In the genomic region with DNA sequence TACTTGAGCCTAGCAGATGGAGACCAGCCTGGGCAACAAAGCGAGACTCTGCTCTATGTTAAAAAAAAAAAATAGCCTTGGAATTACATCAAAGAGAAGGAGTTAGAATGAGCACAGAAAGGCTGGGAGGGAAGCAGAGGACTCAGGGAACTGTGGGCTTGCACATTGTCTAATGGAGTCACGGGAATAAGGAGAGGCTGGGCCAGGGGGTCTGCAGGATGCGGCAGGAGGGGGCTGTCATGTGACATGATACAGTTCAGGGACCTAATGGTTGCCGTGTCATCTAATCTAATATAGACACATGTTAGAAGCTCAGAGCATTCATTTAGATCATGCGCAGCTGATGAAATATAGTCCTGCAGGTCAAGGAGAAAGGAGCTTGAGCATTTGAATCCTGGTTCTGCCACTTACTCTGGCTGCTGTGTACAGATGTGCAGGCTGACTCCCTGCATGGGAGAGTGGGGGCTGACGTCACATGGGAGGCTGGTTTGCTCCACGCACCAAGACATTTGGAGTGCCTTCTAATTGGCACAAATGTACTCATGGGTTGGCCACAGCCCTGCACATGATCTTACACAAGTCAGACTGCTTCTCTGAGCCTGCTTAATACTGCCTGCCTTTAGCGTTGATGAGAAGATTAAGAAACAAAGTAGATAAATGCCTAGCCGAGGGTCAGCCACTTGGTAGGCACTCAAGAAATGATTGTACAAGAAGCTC, we compare ENCODE assay signal across 9 cellular contexts. TPM values are rescaled to one million over a fixed set of nuclear protein-coding genes. Genes with fewer than 3 reads are reported as not detected.
DNase-seq lines count a peak whose midpoint lies in the region; ATAC-seq and TF ChIP-seq lines count a peak whose summit lies in the region.
"Had no signal": no experiment of that assay in that cellular context is flagged by ENCODE, and none has a peak within 500 bp of the region (broad histone marks: within the 10 kb centered on the region; RNA-seq: fewer than 3 reads in every experiment).

No MANE protein-coding gene starts in this region.

- H3K4me3 ChIP-seq in fibroblast of mammary gland (ENCODE audit: control insufficient read depth, low read depth, low read length): no peak overlapping the region

- ATAC-seq in WTC11: no peak

- TF ChIP-seq CTCF in WTC11 (IDR thresholded peaks at IDR 0.05): no peak
- TF ChIP-seq CTCF in fibroblast of mammary gland (conservative IDR thresholded peaks at IDR 0.05; ENCODE audit: control insufficient read depth, insufficient read depth, low read depth, low read length): no peak

- H3K4me3 Mint-ChIP-seq in WTC11: no peak overlapping the region

- H3K27me3 Mint-ChIP-seq in WTC11 (ENCODE audit: low read depth): peaks cover 33% of the 10 kb centered on the region

- H3K27ac Mint-ChIP-seq in WTC11: peak overlapping the region; percentile 14; the same call in 1 of the 2 replicates

- H3K36me3 Mint-ChIP-seq in WTC11: peaks cover 3% of the 10 kb centered on the region

- peaks cover 9% of the 10 kb centered on the region for H3K9me3 Mint-ChIP-seq in WTC11

- peaks cover 29% of the 10 kb centered on the region for H3K4me1 Mint-ChIP-seq in WTC11

- DNase-seq in activated naive CD4-positive, alpha-beta T cell treated with Interleukin-2 at 50 U/mL for 16 hours: peak; percentile 41
- no peak for DNase-seq in activated naive CD4-positive, alpha-beta T cell (lab: John Stamatoyannopoulos, UW)
- DNase-seq in WTC11 (ENCODE audit: low spot score): no peak
- DNase-seq in fibroblast of mammary gland (ENCODE audit: low read depth): peak; percentile 82
- DNase-seq in stimulated activated CD4-positive, alpha-beta T cell treated with anti-CD3 and anti-CD28 coated beads, TNF-alpha, amount 100 ng/mL, for 48 hours (ENCODE audit: low read depth in 3 of 3): peak in 2 of 3 donors; percentile 22 to 34
- DNase-seq in NCI-H774 (lab: John Stamatoyannopoulos, UW): no peak
- DNase-seq in NCI-H446 (lab: John Stamatoyannopoulos, UW): no peak
- DNase-seq in NCI-H1694 (lab: John Stamatoyannopoulos, UW): no peak

- CTCF ChIA-PET in WTC11 (lab: Charles Lee): interaction anchor here (0.6 to 2.4 kb wide), 6 partner anchors 13 to 151 kb away, joined by 3 to 13 read pairs (median 4); no protein-coding TSS in a partner anchor

- POLR2A ChIA-PET in WTC11 (lab: Charles Lee): interaction anchor here (1.2 kb wide), 1 partner anchor 79 kb away, joined by 3 read pairs; no protein-coding TSS in a partner anchor

TF ChIP-seq in WTC11, 78 proteins besides CTCF, POLR2A, EP300 and RAD21 (continues in another document):
- TF ChIP-seq, protein P1, sequence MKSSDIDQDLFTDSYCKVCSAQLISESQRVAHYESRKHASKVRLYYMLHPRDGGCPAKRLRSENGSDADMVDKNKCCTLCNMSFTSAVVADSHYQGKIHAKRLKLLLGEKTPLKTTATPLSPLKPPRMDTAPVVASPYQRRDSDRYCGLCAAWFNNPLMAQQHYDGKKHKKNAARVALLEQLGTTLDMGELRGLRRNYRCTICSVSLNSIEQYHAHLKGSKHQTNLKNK (CRISPR knock-in tag; IDR thresholded peaks at IDR 0.05): no peak
- TF ChIP-seq TEAD1 (CRISPR knock-in tag; IDR thresholded peaks at IDR 0.05) (no peak), GTF2I (CRISPR knock-in tag; conservative IDR thresholded peaks at IDR 0.05) (no peak), SP1 (CRISPR knock-in tag; conservative IDR thresholded peaks at IDR 0.05) (no peak), NR3C1 (CRISPR knock-in tag; conservative IDR thresholded peaks at IDR 0.05; ENCODE audit: low read depth) (no peak), ZNF423 (CRISPR knock-in tag; IDR thresholded peaks at IDR 0.05) (no peak), FOXK1 (CRISPR knock-in tag; IDR thresholded peaks at IDR 0.05) (no peak), ZNF671 (CRISPR knock-in tag; IDR thresholded peaks at IDR 0.05) (no peak), ZNF121 (CRISPR knock-in tag; IDR thresholded peaks at IDR 0.05) (no peak), MYBL2 (CRISPR knock-in tag; IDR thresholded peaks at IDR 0.05) (no peak)
- TF ChIP-seq, protein P2, sequence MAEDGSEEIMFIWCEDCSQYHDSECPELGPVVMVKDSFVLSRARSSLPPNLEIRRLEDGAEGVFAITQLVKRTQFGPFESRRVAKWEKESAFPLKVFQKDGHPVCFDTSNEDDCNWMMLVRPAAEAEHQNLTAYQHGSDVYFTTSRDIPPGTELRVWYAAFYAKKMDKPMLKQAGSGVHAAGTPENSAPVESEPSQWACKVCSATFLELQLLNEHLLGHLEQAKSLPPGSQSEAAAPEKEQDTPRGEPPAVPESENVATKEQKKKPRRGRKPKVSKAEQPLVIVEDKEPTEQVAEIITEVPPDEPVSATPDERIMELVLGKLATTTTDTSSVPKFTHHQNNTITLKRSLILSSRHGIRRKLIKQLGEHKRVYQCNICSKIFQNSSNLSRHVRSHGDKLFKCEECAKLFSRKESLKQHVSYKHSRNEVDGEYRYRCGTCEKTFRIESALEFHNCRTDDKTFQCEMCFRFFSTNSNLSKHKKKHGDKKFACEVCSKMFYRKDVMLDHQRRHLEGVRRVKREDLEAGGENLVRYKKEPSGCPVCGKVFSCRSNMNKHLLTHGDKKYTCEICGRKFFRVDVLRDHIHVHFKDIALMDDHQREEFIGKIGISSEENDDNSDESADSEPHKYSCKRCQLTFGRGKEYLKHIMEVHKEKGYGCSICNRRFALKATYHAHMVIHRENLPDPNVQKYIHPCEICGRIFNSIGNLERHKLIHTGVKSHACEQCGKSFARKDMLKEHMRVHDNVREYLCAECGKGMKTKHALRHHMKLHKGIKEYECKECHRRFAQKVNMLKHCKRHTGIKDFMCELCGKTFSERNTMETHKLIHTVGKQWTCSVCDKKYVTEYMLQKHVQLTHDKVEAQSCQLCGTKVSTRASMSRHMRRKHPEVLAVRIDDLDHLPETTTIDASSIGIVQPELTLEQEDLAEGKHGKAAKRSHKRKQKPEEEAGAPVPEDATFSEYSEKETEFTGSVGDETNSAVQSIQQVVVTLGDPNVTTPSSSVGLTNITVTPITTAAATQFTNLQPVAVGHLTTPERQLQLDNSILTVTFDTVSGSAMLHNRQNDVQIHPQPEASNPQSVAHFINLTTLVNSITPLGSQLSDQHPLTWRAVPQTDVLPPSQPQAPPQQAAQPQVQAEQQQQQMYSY (CRISPR knock-in tag; IDR thresholded peaks at IDR 0.05): no peak
- TF ChIP-seq, protein P3, sequence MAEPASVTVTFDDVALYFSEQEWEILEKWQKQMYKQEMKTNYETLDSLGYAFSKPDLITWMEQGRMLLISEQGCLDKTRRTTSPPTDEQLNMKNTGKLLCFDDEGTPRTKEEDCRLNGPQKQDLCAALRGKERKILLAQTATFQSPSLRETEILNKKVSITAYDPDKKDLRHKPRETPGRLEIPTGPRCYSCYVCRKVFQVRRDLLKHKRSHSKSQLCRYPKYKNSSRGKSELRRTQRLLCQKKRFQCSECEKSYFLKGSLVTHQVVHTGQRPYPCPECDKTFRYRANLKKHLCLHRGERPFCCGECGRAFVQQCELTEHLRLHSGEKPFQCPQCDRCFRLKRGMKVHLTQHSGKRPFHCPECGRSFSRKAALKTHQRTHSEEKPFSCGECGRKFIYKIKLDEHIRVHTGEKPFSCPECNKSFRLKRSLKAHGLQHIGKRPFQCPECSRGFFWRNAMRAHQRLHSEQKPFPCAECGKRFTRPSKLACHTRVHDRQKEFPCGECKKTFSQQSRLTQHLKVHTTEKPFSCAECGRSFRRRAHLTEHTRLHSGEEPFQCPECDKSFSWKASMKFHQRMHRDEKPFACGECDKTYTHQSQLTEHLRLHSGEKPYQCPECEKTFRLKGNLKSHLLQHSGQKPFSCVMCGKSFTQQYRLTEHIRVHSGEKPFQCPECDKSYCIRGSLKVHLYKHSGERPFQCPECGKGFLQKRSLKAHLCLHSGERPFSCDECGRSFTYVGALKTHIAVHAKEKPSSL (CRISPR knock-in tag; conservative IDR thresholded peaks at IDR 0.05): no peak
- TF ChIP-seq, protein P4, sequence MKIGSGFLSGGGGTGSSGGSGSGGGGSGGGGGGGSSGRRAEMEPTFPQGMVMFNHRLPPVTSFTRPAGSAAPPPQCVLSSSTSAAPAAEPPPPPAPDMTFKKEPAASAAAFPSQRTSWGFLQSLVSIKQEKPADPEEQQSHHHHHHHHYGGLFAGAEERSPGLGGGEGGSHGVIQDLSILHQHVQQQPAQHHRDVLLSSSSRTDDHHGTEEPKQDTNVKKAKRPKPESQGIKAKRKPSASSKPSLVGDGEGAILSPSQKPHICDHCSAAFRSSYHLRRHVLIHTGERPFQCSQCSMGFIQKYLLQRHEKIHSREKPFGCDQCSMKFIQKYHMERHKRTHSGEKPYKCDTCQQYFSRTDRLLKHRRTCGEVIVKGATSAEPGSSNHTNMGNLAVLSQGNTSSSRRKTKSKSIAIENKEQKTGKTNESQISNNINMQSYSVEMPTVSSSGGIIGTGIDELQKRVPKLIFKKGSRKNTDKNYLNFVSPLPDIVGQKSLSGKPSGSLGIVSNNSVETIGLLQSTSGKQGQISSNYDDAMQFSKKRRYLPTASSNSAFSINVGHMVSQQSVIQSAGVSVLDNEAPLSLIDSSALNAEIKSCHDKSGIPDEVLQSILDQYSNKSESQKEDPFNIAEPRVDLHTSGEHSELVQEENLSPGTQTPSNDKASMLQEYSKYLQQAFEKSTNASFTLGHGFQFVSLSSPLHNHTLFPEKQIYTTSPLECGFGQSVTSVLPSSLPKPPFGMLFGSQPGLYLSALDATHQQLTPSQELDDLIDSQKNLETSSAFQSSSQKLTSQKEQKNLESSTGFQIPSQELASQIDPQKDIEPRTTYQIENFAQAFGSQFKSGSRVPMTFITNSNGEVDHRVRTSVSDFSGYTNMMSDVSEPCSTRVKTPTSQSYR (CRISPR knock-in tag; IDR thresholded peaks at IDR 0.05): no peak
- TF ChIP-seq, protein P5, sequence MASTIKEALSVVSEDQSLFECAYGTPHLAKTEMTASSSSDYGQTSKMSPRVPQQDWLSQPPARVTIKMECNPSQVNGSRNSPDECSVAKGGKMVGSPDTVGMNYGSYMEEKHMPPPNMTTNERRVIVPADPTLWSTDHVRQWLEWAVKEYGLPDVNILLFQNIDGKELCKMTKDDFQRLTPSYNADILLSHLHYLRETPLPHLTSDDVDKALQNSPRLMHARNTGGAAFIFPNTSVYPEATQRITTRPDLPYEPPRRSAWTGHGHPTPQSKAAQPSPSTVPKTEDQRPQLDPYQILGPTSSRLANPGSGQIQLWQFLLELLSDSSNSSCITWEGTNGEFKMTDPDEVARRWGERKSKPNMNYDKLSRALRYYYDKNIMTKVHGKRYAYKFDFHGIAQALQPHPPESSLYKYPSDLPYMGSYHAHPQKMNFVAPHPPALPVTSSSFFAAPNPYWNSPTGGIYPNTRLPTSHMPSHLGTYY (CRISPR knock-in tag; IDR thresholded peaks at IDR 0.05): no peak

RNA-seq across cellular contexts. Expression of a gene that starts 32.7 kb away (rescaled TPM):
- not detected in 3 replicates for total RNA-seq in WTC11 (2021)
- total RNA-seq: T-helper 2 cell treated with Interferon-gamma antibody and Interleukin-4, amounts not matched to agents 100 ng/mL and 5 ng/mL, for 36 hours had no signal

RNA-seq across cellular contexts. Expression of a gene that starts 57.8 kb away (rescaled TPM):
- total RNA-seq in WTC11 (2021): 129 to 136 TPM (median 133 TPM) in 3 replicates

Comparison
In these comparisons a context has a peak if more than half of its experiments do, and no peak if none do; other contexts are left out.
1. DNase-seq: peak in activated naive CD4-positive, alpha-beta T cell treated with Interleukin-2 at 50 U/mL for 16 hours (single experiment), fibroblast of mammary gland (single experiment) and stimulated activated CD4-positive, alpha-beta T cell treated with anti-CD3 and anti-CD28 coated beads, TNF-alpha, amount 100 ng/mL, for 48 hours (2 of 3); none in activated naive CD4-positive, alpha-beta T cell (0 of 4), WTC11 (single experiment), NCI-H774 (single experiment), NCI-H446 (0 of 2) and NCI-H1694 (single experiment).